ENCODE assay signal across 10 cellular contexts in genomic region chr1:209769956-209770355, GRCh38. TPM values are rescaled to one million over a fixed set of nuclear protein-coding genes. Genes with fewer than 3 reads are reported as not detected.
A peak's percentile ranks its signal among the peaks of the same experiment; 100 is the strongest.
DNase-seq lines count a peak whose midpoint lies in the region; ATAC-seq and TF ChIP-seq lines count a peak whose summit lies in the region.
"Had no signal": no experiment of that assay in that cellular context is flagged by ENCODE, and none has a peak within 500 bp of the region (broad histone marks: within the 10 kb centered on the region; RNA-seq: fewer than 3 reads in every experiment).

No MANE protein-coding gene starts in this region.

- H3K9me3 Mint-ChIP-seq in CD8-positive, alpha-beta memory T cell, result no peaks in the 10 kb centered on the region
- H3K9me3 Mint-ChIP-seq: activated CD4-positive, alpha-beta memory T cell treated with anti-CD3 and anti-CD28 coated beads, Interleukin-2, amount 10 ng/mL, durations not matched to agents 7 days and 5 days had no signal

- no peaks in the 10 kb centered on the region for H3K27me3 ChIP-seq in CD8-positive, alpha-beta memory T cell (ENCODE audit: insufficient read depth, low read length, poor library complexity, severe bottlenecking)
- no peaks in the 10 kb centered on the region for H3K27me3 ChIP-seq in psoas muscle (ENCODE audit: insufficient read depth in 3 of 3, low read length in 2 of 3)

- H3K36me3 Mint-ChIP-seq in CD8-positive, alpha-beta memory T cell, result peaks cover 0 to 45% (median 19%) of the 10 kb centered on the region in 3 donors

- POLR2A ChIA-PET in CD8-positive, alpha-beta memory T cell (lab: Charles Lee), result interaction anchor here (0.5 to 3.1 kb wide), 7 partner anchors 10 to 54 kb away, joined by 3 to 50 read pairs (median 18); partner anchors contain the start of genes C1orf74 and TRAF3IP3

- intact Hi-C loops in psoas muscle (cut with DNase I), result no loop called here

- peak overlapping the region in 1 of 8 donors; percentile 94 for H3K27ac Mint-ChIP-seq in CD8-positive, alpha-beta memory T cell
- H3K27ac Mint-ChIP-seq: activated CD4-positive, alpha-beta memory T cell treated with anti-CD3 and anti-CD28 coated beads, Interleukin-2, amount 10 ng/mL, durations not matched to agents 7 days and 5 days had no signal

- no peak overlapping the region for H3K4me3 Mint-ChIP-seq in CD8-positive, alpha-beta memory T cell
- H3K4me3 Mint-ChIP-seq: activated CD4-positive, alpha-beta memory T cell treated with anti-CD3 and anti-CD28 coated beads, Interleukin-2, amount 10 ng/mL, durations not matched to agents 7 days and 5 days had no signal

- 64 to 80% (median 72%) methylated on average over 7 of the region's 7 CpGs for WGBS in psoas muscle, 3 donors

- H3K4me1 ChIP-seq in CD8-positive, alpha-beta memory T cell (ENCODE audit: insufficient read depth, low read length), result peaks cover 79% of the 10 kb centered on the region
- H3K4me1 ChIP-seq in psoas muscle, result no peaks in the 10 kb centered on the region

- peaks cover 38 to 46% (median 44%) of the 10 kb centered on the region in 3 donors for H3K4me1 Mint-ChIP-seq in CD8-positive, alpha-beta memory T cell

- no peak for TF ChIP-seq CTCF in psoas muscle (IDR thresholded peaks at IDR 0.05)

- peak overlapping the region; percentile 81 for H3K27ac ChIP-seq in CD8-positive, alpha-beta memory T cell (ENCODE audit: low read depth, low read length)
- peak overlapping the region; percentile 63 for H3K27ac ChIP-seq in psoas muscle

- CTCF ChIA-PET in CD8-positive, alpha-beta memory T cell (lab: Charles Lee), result interaction anchor here (1.2 to 17.3 kb wide), 8 partner anchors 10 to 79 kb away, joined by 3 to 255 read pairs (median 7); partner anchors contain the start of genes C1orf74, TRAF3IP3 and UTP25

- ATAC-seq in psoas muscle (no peak), HG03039 (IDR thresholded peaks at IDR 0.05; ENCODE audit: unreplicated experiment) (no peak)

- DNase-seq in CD8-positive, alpha-beta memory T cell, result peak in 1 of 5 donors; percentile 22
- DNase-seq in MV-4-11 (lab: John Stamatoyannopoulos, UW) (peak; percentile 60), dermis blood vessel endothelial cell (peak; percentile 17), psoas muscle (no peak), activated gamma-delta T cell treated with Interleukin-2 at 50 U/mL for 16 hours (no peak), GM03348 (ENCODE audit: low spot score) (no peak)
- DNase-seq in activated CD4-positive, CD25-positive, alpha-beta regulatory T cell treated with anti-CD3 and anti-CD28 coated beads, Interleukin-2, amount 50 U/mL, for 72 hours, result no peak
- DNase-seq: NCI-H510A treated with DMSO at 0.1 percent for 48 hours had no signal

- peaks cover 15% of the 10 kb centered on the region for H3K36me3 ChIP-seq in CD8-positive, alpha-beta memory T cell (ENCODE audit: insufficient read depth, low read length)
- H3K36me3 ChIP-seq in psoas muscle (ENCODE audit: insufficient read depth in 1 of 2, low read depth in 1 of 2), result no peaks in the 10 kb centered on the region

- no peaks in the 10 kb centered on the region for H3K9me3 ChIP-seq in CD8-positive, alpha-beta memory T cell (ENCODE audit: low read length)
- H3K9me3 ChIP-seq in psoas muscle, result no peaks in the 10 kb centered on the region

- H3K4me3 ChIP-seq in CD8-positive, alpha-beta memory T cell (ENCODE audit: low read length), result peak overlapping the region; percentile 94
- no peak overlapping the region for H3K4me3 ChIP-seq in psoas muscle

- H3K27me3 Mint-ChIP-seq in CD8-positive, alpha-beta memory T cell, result no peaks in the 10 kb centered on the region
- H3K27me3 Mint-ChIP-seq: activated CD4-positive, alpha-beta memory T cell treated with anti-CD3 and anti-CD28 coated beads, Interleukin-2, amount 10 ng/mL, durations not matched to agents 7 days and 5 days had no signal

RNA-seq across cellular contexts. Expression of gene TRAF3IP3, which starts 14.1 kb away (rescaled TPM):
- 100 to 1,000 TPM; 193 to 209 TPM for total RNA-seq in CD8-positive, alpha-beta memory T cell
- polyA plus RNA-seq in CD8-positive, alpha-beta memory T cell, result 414 TPM
- total RNA-seq in dermis blood vessel endothelial cell, result not detected in 2 replicates
- 1 to 10 TPM in 3 of 4 donors, under 1 TPM in 1; 0.84 to 2.0 (median 1.8) TPM for total RNA-seq in psoas muscle
- under 1 TPM; 0.23 to 0.35 (median 0.27) TPM for polyA plus RNA-seq in psoas muscle

RNA-seq across cellular contexts. Expression of gene C1orf74, which starts 14.4 kb away (rescaled TPM):
- 1 to 10 TPM; 2.2 TPM for total RNA-seq in CD8-positive, alpha-beta memory T cell
- polyA plus RNA-seq in CD8-positive, alpha-beta memory T cell, result 0.35 TPM
- total RNA-seq in dermis blood vessel endothelial cell, result 2.2 and 2.4 TPM in 2 replicates
- total RNA-seq in psoas muscle, result 1 to 10 TPM in 2 of 4 donors, under 1 TPM in 2; 0.54 to 1.4 (median 0.99) TPM
- polyA plus RNA-seq in psoas muscle, result 1 to 10 TPM in 2 of 3 donors, under 1 TPM in 1; 0.45 to 1.8 (median 1.6) TPM

RNA-seq across cellular contexts. Expression of gene IRF6, which starts 36.0 kb away (rescaled TPM):
- 1 to 10 TPM; 1.2 TPM for total RNA-seq in CD8-positive, alpha-beta memory T cell
- 1.0 TPM for polyA plus RNA-seq in CD8-positive, alpha-beta memory T cell
- 1.0 and 2.4 TPM in 2 replicates for total RNA-seq in dermis blood vessel endothelial cell
- 1 to 10 TPM in 2 of 4 donors, under 1 TPM in 1, not detected in 1; 0.32 to 5.1 (median 1.1) TPM for total RNA-seq in psoas muscle
- polyA plus RNA-seq in psoas muscle, result under 1 TPM; 0.26 to 0.42 (median 0.31) TPM

RNA-seq across cellular contexts. Expression of gene UTP25, which starts 57.8 kb away (rescaled TPM):
- total RNA-seq in CD8-positive, alpha-beta memory T cell, result 10 to 100 TPM; 14.9 to 15.2 TPM
- 4.9 TPM for polyA plus RNA-seq in CD8-positive, alpha-beta memory T cell
- 6.9 and 8.2 TPM in 2 replicates for total RNA-seq in dermis blood vessel endothelial cell
- 1 to 10 TPM; 3.2 to 5.4 (median 4.2) TPM for total RNA-seq in psoas muscle
- polyA plus RNA-seq in psoas muscle, result 1 to 10 TPM; 1.9 to 5.2 (median 3.9) TPM

Comparison
In these comparisons a context has a peak if more than half of its experiments do, and no peak if none do; other contexts are left out.
1. DNase-seq: peak in MV-4-11 (single experiment) and dermis blood vessel endothelial cell (single experiment); none in psoas muscle (0 of 2), activated gamma-delta T cell treated with Interleukin-2 at 50 U/mL for 16 hours (single experiment), GM03348 (single experiment) and activated CD4-positive, CD25-positive, alpha-beta regulatory T cell treated with anti-CD3 and anti-CD28 coated beads, Interleukin-2, amount 50 U/mL, for 72 hours (single experiment).
2. RNA of gene TRAF3IP3, which starts 14.1 kb away (total RNA-seq): 193 to 209 TPM in CD8-positive, alpha-beta memory T cell; 0.84 to 2.0 TPM in psoas muscle and not detected in dermis blood vessel endothelial cell; every median in the first group is over 10 times any median in the second.